ENCODE assay signal across 8 cellular contexts in the genomic region with DNA sequence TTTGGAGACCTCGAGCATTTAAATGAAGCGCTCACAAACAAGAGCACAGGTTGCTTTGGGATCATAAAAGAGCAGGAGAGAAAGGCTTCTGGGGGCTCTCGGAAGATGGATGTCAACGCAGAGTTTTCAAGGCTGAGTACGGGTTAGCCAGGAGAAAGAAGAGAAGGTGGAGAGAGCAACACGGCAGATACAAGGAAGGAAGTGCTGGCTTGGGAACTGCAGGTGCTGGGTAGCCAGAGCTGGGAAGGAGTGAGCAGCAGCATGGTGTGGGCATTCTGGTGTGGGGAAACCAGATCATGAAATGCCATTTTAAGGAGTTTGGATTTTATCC. TPM values are rescaled to one million over a fixed set of nuclear protein-coding genes. Genes with fewer than 3 reads are reported as not detected.
DNase-seq lines count a peak whose midpoint lies in the region; ATAC-seq and TF ChIP-seq lines count a peak whose summit lies in the region.

No MANE protein-coding gene starts in this region.

- peak overlapping the region; percentile 93 for H3K4me3 ChIP-seq in CD8-positive, alpha-beta memory T cell (ENCODE audit: low read length)
- peak overlapping the region; percentile 97 for H3K4me3 ChIP-seq in endodermal cell (ENCODE audit: low read length)
- H3K4me3 ChIP-seq in neuron (ENCODE audit: low read length), result peak overlapping the region; percentile 79

- peaks cover 18% of the 10 kb centered on the region for H3K4me1 ChIP-seq in CD8-positive, alpha-beta memory T cell (ENCODE audit: insufficient read depth, low read length)
- H3K4me1 ChIP-seq in endodermal cell (ENCODE audit: control insufficient read depth, insufficient read depth, low read length) (peaks cover 3% of the 10 kb centered on the region), neuron (ENCODE audit: insufficient read depth, low read length) (peaks cover 17% of the 10 kb centered on the region)

- H3K27me3 Mint-ChIP-seq in CD8-positive, alpha-beta memory T cell, result no peaks in the 10 kb centered on the region
- H3K27me3 Mint-ChIP-seq in endodermal cell (ENCODE audit: insufficient read depth), result peaks cover 1% of the 10 kb centered on the region

- H3K36me3 Mint-ChIP-seq in CD8-positive, alpha-beta memory T cell, result peaks cover 0 to 15% (median 0%) of the 10 kb centered on the region in 3 donors
- no peaks in the 10 kb centered on the region for H3K36me3 Mint-ChIP-seq in endodermal cell (ENCODE audit: low read depth)

- TF ChIP-seq CTCF in endodermal cell (conservative IDR thresholded peaks at IDR 0.05), result no peak

- H3K27ac ChIP-seq in CD8-positive, alpha-beta memory T cell (ENCODE audit: low read depth, low read length), result peak overlapping the region; percentile 65
- peak overlapping the region; percentile 50 for H3K27ac ChIP-seq in endodermal cell (ENCODE audit: low read depth, low read length)

- H3K36me3 ChIP-seq in CD8-positive, alpha-beta memory T cell (ENCODE audit: insufficient read depth, low read length), result no peaks in the 10 kb centered on the region
- H3K36me3 ChIP-seq in endodermal cell (ENCODE audit: control insufficient read depth, insufficient read depth, low read length), result no peaks in the 10 kb centered on the region
- no peaks in the 10 kb centered on the region for H3K36me3 ChIP-seq in neuron (ENCODE audit: insufficient read depth, low read length)

- POLR2A ChIA-PET in CD8-positive, alpha-beta memory T cell (lab: Charles Lee), result no interaction called here

- H3K27ac Mint-ChIP-seq in CD8-positive, alpha-beta memory T cell, result peak overlapping the region; percentile 79 to 97 (median 92)
- H3K27ac Mint-ChIP-seq in endodermal cell, result peak overlapping the region; percentile 94

- H3K27me3 ChIP-seq in CD8-positive, alpha-beta memory T cell (ENCODE audit: insufficient read depth, low read length, poor library complexity, severe bottlenecking), result no peaks in the 10 kb centered on the region
- no peaks in the 10 kb centered on the region for H3K27me3 ChIP-seq in endodermal cell (ENCODE audit: control insufficient read depth, insufficient read depth, low read length, poor library complexity, severe bottlenecking)
- H3K27me3 ChIP-seq in neuron (ENCODE audit: insufficient read depth, low read length), result no peaks in the 10 kb centered on the region

- 0 to 1% methylated on average over 4 to 6 of the region's 6 CpGs for WGBS in endodermal cell (ENCODE audit: insufficient coverage in 1 of 2, insufficient read length in 1 of 2), 2 experiments

- H3K4me1 Mint-ChIP-seq in CD8-positive, alpha-beta memory T cell, result peaks cover 23 to 45% (median 32%) of the 10 kb centered on the region in 3 donors
- peaks cover 9% of the 10 kb centered on the region for H3K4me1 Mint-ChIP-seq in endodermal cell

- no peak for DNase-seq in CD8-positive, alpha-beta memory T cell
- DNase-seq in NCI-H748 treated with DMSO at 0.1 percent for 48 hours (lab: John Stamatoyannopoulos, UW), result peak; percentile 27
- DNase-seq in endodermal cell, result no peak
- DNase-seq in activated gamma-delta T cell (lab: John Stamatoyannopoulos, UW), result no peak
- no peak for DNase-seq in midbrain (lab: John Stamatoyannopoulos, UW)

- H3K9ac ChIP-seq in endodermal cell (ENCODE audit: extremely low read depth, low read length, poor library complexity, severe bottlenecking), result peak overlapping the region; percentile 60

- peak overlapping the region; percentile 73 for H2AFZ ChIP-seq in neuron (ENCODE audit: low read depth, low read length)

- no peak for ATAC-seq in GM18520 (IDR thresholded peaks at IDR 0.05; ENCODE audit: unreplicated experiment)
- no peak for ATAC-seq in HG02642 (IDR thresholded peaks at IDR 0.05; ENCODE audit: poor library complexity, unreplicated experiment)

- H3K4me3 Mint-ChIP-seq in CD8-positive, alpha-beta memory T cell, result peak overlapping the region; percentile 89 to 99 (median 94)
- H3K4me3 Mint-ChIP-seq in endodermal cell, result peak overlapping the region; percentile 80

- H3K9me3 Mint-ChIP-seq in CD8-positive, alpha-beta memory T cell, result no peaks in the 10 kb centered on the region
- H3K9me3 Mint-ChIP-seq in endodermal cell, result no peaks in the 10 kb centered on the region

- no peaks in the 10 kb centered on the region for H3K9me3 ChIP-seq in CD8-positive, alpha-beta memory T cell (ENCODE audit: low read length)
- H3K9me3 ChIP-seq in endodermal cell (ENCODE audit: control insufficient read depth, low read length) (no peaks in the 10 kb centered on the region), neuron (ENCODE audit: low read length) (no peaks in the 10 kb centered on the region)

- CTCF ChIA-PET in CD8-positive, alpha-beta memory T cell (lab: Charles Lee), result interaction anchor here (1.1 kb wide), 1 partner anchor 12 kb away, joined by 3 read pairs; no protein-coding TSS in a partner anchor

RNA-seq across cellular contexts. Expression of a gene that starts 0.6 kb away (rescaled TPM):
- total RNA-seq in CD8-positive, alpha-beta memory T cell, result 10 to 100 TPM; 43.2 to 45.9 TPM
- 26.6 TPM for polyA plus RNA-seq in CD8-positive, alpha-beta memory T cell
- 10 to 100 TPM; 17.2 to 18.3 TPM for total RNA-seq in endodermal cell
- polyA plus RNA-seq in endodermal cell (2013, experiment 1 of 2), result 17.0 TPM
- 14.1 TPM for polyA plus RNA-seq in endodermal cell (2013, experiment 2 of 2)

RNA-seq across cellular contexts. Expression of a gene that starts 12.4 kb away (rescaled TPM):
- total RNA-seq in CD8-positive, alpha-beta memory T cell, result 10 to 100 TPM; 47.6 to 54.8 TPM
- polyA plus RNA-seq in CD8-positive, alpha-beta memory T cell, result 102 TPM
- total RNA-seq in endodermal cell, result 10 to 100 TPM; 39.0 to 41.5 TPM
- 42.7 TPM for polyA plus RNA-seq in endodermal cell (2013, experiment 1 of 2)
- 38.0 TPM for polyA plus RNA-seq in endodermal cell (2013, experiment 2 of 2)

RNA-seq across cellular contexts. Expression of a gene that starts 53.8 kb away (rescaled TPM):
- total RNA-seq in CD8-positive, alpha-beta memory T cell, result 10 to 100 TPM; 51.2 to 56.3 TPM
- polyA plus RNA-seq in CD8-positive, alpha-beta memory T cell, result 26.5 TPM
- 10 to 100 TPM; 67.1 to 70.2 TPM for total RNA-seq in endodermal cell
- 36.1 TPM for polyA plus RNA-seq in endodermal cell (2013, experiment 1 of 2)
- 37.5 TPM for polyA plus RNA-seq in endodermal cell (2013, experiment 2 of 2)
